ENCODE assay signal across 8 cellular contexts in the genomic region with DNA sequence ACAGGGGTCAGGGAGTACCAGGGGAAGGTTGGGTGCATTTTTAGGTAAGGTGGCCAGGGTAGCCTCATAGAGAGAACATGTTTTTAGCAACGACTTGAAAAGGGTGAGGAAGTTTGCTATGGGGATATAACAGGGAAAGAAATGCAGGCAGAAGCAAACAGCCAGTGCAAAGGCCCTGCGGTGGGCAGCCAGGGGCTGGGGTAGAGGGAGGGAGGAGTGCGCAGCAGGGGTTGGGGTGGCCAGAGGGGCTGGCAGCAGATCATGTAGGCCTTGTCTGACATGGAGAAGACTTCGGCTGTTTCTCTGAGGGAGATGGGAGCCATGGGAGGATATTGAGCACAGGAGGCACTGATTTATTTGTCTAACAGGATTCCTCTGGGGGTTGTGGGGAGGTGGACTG.
"Had no signal": no experiment of that assay in that cellular context is flagged by ENCODE, and none has a peak within 500 bp of the region (broad histone marks: within the 10 kb centered on the region; RNA-seq: fewer than 3 reads in every experiment).

No MANE protein-coding gene starts in this region.

- H3K36me3 ChIP-seq: HAP-1 had no signal

- H3K4me3 ChIP-seq: GM23338, HAP-1 had no signal

- ATAC-seq: GM23338, HCT116, HepG2 had no signal

- H3K4me3 Mint-ChIP-seq: GM23338 had no signal

- H3K4me2 ChIP-seq: GM23338 had no signal

- FAIRE-seq: HepG2 had no signal

- H3K36me3 Mint-ChIP-seq: IgD-negative memory B cell had no signal

- H3K27ac ChIP-seq: HL-60 had no signal

- DNase-seq: H7, KG1 had no signal

- H3K4me1 ChIP-seq: HAP-1 had no signal

- H3K4me1 Mint-ChIP-seq: IgD-negative memory B cell had no signal

- H3K9me3 ChIP-seq: HAP-1 had no signal

- H2AFZ ChIP-seq: GM23338 had no signal

- H3K27ac Mint-ChIP-seq: GM23338, IgD-negative memory B cell had no signal
